Comparison of ENCODE assay signal across 8 cellular contexts in the genomic region with DNA sequence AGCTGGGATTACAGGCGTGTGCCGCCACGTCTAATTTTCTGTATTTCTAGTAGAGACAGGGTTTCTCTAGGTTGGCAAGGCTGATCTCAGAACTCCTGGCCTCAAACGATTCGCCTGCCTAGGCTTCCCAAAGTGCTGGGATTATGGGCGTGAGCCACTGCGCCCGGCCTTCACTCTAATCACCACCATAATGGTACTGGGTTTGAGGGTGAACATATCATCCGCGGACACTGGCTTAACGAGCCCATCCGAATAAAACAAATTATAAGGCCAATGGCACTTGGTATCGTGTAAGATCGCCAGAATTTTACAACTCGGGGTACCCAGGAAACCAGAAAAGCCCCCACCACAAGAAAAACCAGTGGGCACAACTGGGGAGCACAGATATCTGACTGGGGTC. TPM values are rescaled to one million over a fixed set of nuclear protein-coding genes. Genes with fewer than 3 reads are reported as not detected.
A peak's percentile ranks its signal among the peaks of the same experiment; 100 is the strongest.
DNase-seq lines count a peak whose midpoint lies in the region; ATAC-seq and TF ChIP-seq lines count a peak whose summit lies in the region.

No MANE protein-coding gene starts in this region.

- DNase-seq in BE2C (no peak), dorsolateral prefrontal cortex (no peak), NCI-H1694 (lab: John Stamatoyannopoulos, UW) (no peak), mucosa of gallbladder (ENCODE audit: low spot score) (no peak)

- H3K27me3 Mint-ChIP-seq in IgD-negative memory B cell: no peaks in the 10 kb centered on the region

- intact Hi-C loops in dorsolateral prefrontal cortex (cut with DNase I): loop anchor here (2.0 to 10.0 kb wide), 2 partner anchors 47 to 77 kb away; partner anchors contain the start of genes ZKSCAN5 (in 1 of the 2) and ZNF789 (in 1 of the 2)

- H3K4me1 ChIP-seq in BE2C (no peaks in the 10 kb centered on the region), mucosa of stomach (ENCODE audit: control insufficient read depth, insufficient read depth, low read length) (peaks cover 15% of the 10 kb centered on the region)

- peak overlapping the region; percentile 90 to 98 (median 96) for H3K4me3 Mint-ChIP-seq in IgD-negative memory B cell

- H3K27me3 ChIP-seq in BE2C: no peaks in the 10 kb centered on the region
- no peaks in the 10 kb centered on the region for H3K27me3 ChIP-seq in dorsolateral prefrontal cortex
- H3K27me3 ChIP-seq in mucosa of stomach (ENCODE audit: control insufficient read depth, insufficient read depth, low read length): no peaks in the 10 kb centered on the region

- H3K9me3 ChIP-seq in BE2C (no peaks in the 10 kb centered on the region), mucosa of stomach (ENCODE audit: control insufficient read depth, low read length) (no peaks in the 10 kb centered on the region)

- ATAC-seq in GM21390 (IDR thresholded peaks at IDR 0.05; ENCODE audit: unreplicated experiment): no peak
- ATAC-seq in HG03469 (IDR thresholded peaks at IDR 0.05; ENCODE audit: unreplicated experiment): no peak

- H3K4me3 ChIP-seq in BE2C (ENCODE audit: low read depth, low read length): peak overlapping the region; percentile 99
- peak overlapping the region; percentile 68 to 100 (median 94) for H3K4me3 ChIP-seq in dorsolateral prefrontal cortex
- peak overlapping the region; percentile 99 for H3K4me3 ChIP-seq in mucosa of stomach (ENCODE audit: low read length)

- H3K9ac ChIP-seq in mucosa of stomach (ENCODE audit: low read length): peak overlapping the region; percentile 95

- peaks cover 6% of the 10 kb centered on the region for H3K36me3 Mint-ChIP-seq in IgD-negative memory B cell

- H3K4me1 Mint-ChIP-seq in IgD-negative memory B cell: peaks cover 11 to 25% (median 22%) of the 10 kb centered on the region in 3 donors

- H3K27ac Mint-ChIP-seq in IgD-negative memory B cell: peak overlapping the region; percentile 76 to 96 (median 91)

- H3K9me3 Mint-ChIP-seq in IgD-negative memory B cell: peaks cover 0 to 8% (median 4%) of the 10 kb centered on the region in 3 donors

- peak overlapping the region in 54 of 59 donors; percentile 1 to 94 (median 80) for H3K27ac ChIP-seq in dorsolateral prefrontal cortex

- TF ChIP-seq CTCF in BE2C (IDR thresholded peaks at IDR 0.05; ENCODE audit: low read depth, low read length): no peak
- no peak for TF ChIP-seq CTCF in dorsolateral prefrontal cortex (IDR thresholded peaks at IDR 0.05 in 54 of 56, conservative IDR thresholded peaks at IDR 0.05 in 2 of 56; ENCODE audit: low read depth in 1 of 56, partially characterized antibody in 56 of 56)

- H3K36me3 ChIP-seq in BE2C (peaks cover 3% of the 10 kb centered on the region), mucosa of stomach (ENCODE audit: control insufficient read depth, insufficient read depth, low read length) (no peaks in the 10 kb centered on the region)

RNA-seq across cellular contexts. Expression of gene FAM200A, which starts 0.6 kb away (rescaled TPM):
- polyA plus RNA-seq in BE2C (2012; ENCODE audit: insufficient read depth, insufficient read length, low read depth): 7.0 TPM
- 4.5 TPM for polyA plus RNA-seq in IgD-negative memory B cell
- total RNA-seq in dorsolateral prefrontal cortex: 10 to 100 TPM in 8 of 120 experiments, 1 to 10 TPM in 112; 5.4 to 10.6 (median 8.1) TPM
- total RNA-seq in mucosa of gallbladder: 7.3 TPM

RNA-seq across cellular contexts. Expression of gene ZNF655, which starts 7.1 kb away (rescaled TPM):
- polyA plus RNA-seq in BE2C (2012; ENCODE audit: insufficient read depth, insufficient read length, low read depth): 35.2 TPM
- polyA plus RNA-seq in IgD-negative memory B cell: 66.9 TPM
- total RNA-seq in dorsolateral prefrontal cortex (100 to 1,000 TPM in 16 of 120 experiments, 10 to 100 TPM in 104; 60.1 to 125 (median 87.8) TPM), mucosa of gallbladder (52.5 TPM)

RNA-seq across cellular contexts. Expression of gene TMEM225B, which starts 46.7 kb away (rescaled TPM):
- 8.8 TPM for polyA plus RNA-seq in BE2C (2012; ENCODE audit: insufficient read depth, insufficient read length, low read depth)
- polyA plus RNA-seq in IgD-negative memory B cell: 1.6 TPM
- total RNA-seq in dorsolateral prefrontal cortex (1 to 10 TPM in 103 of 120 experiments, under 1 TPM in 14, not detected in 3; 0.58 to 6.6 (median 2.1) TPM), mucosa of gallbladder (0.35 TPM)

RNA-seq across cellular contexts. Expression of gene ZKSCAN5, which starts 46.9 kb away (rescaled TPM):
- polyA plus RNA-seq in BE2C (2012; ENCODE audit: insufficient read depth, insufficient read length, low read depth): 21.0 TPM
- 5.4 TPM for polyA plus RNA-seq in IgD-negative memory B cell
- total RNA-seq in dorsolateral prefrontal cortex (10 to 100 TPM; 10.7 to 19.7 (median 14.4) TPM), mucosa of gallbladder (8.0 TPM)

RNA-seq across cellular contexts. Expression of gene ZNF394, which starts 51.2 kb away (rescaled TPM):
- polyA plus RNA-seq in BE2C (2012; ENCODE audit: insufficient read depth, insufficient read length, low read depth): 35.2 TPM
- polyA plus RNA-seq in IgD-negative memory B cell: 53.3 TPM
- total RNA-seq in dorsolateral prefrontal cortex (10 to 100 TPM; 15.6 to 37.7 (median 22.6) TPM), mucosa of gallbladder (27.3 TPM)
